1 cellular context compared by ENCODE assay signal in the genomic region with DNA sequence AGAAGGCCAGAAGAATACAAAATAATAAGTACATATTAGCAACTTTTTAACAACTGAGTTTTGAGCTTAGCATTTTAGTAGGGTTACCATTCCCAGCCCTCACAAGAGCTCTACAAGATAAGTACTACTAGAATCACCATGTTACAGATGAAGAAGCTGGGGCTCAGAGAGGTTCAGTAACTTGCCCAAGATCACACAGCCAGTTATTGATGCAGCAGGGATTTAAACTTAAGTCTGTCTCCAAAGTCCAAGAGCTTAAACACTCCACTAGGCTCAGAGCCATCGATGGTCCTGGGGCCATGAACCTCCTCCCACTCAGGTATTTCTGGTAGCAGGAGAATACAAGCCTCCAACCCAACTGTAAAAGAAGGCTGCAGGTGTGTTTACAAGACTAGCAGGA.
A peak's percentile ranks its signal among the peaks of the same experiment; 100 is the strongest.
TF ChIP-seq lines count a peak whose summit lies in the region.

No MANE protein-coding gene starts in this region.

TF ChIP-seq in H1, 55 proteins besides CTCF, POLR2A, EP300 and RAD21:
- TF ChIP-seq CBX5 (IDR thresholded peaks at IDR 0.05; ENCODE audit: low read depth, low read length), result no peak
- TF ChIP-seq TAF7 (optimal IDR thresholded peaks at IDR 0.05; ENCODE audit: borderline replicate concordance, low read depth, low read length), result no peak
- no peak for TF ChIP-seq NRF1 (IDR thresholded peaks at IDR 0.05; ENCODE audit: low read depth, low read length)
- peak; percentile 79 for TF ChIP-seq KDM1A (IDR thresholded peaks at IDR 0.05; ENCODE audit: borderline replicate concordance, low read length)
- no peak for TF ChIP-seq JUN (IDR thresholded peaks at IDR 0.05; ENCODE audit: low read depth, low read length)
- no peak for TF ChIP-seq TCF12 (IDR thresholded peaks at IDR 0.05; ENCODE audit: low read depth, low read length)
